In genomic region chr12:57621497-57622292, GRCh38 we compare ENCODE assay signal across 8 cellular contexts. TPM values are rescaled to one million over a fixed set of nuclear protein-coding genes. Genes with fewer than 3 reads are reported as not detected.
DNase-seq lines count a peak whose midpoint lies in the region; ATAC-seq and TF ChIP-seq lines count a peak whose summit lies in the region.

No MANE protein-coding gene starts in this region.

- TF ChIP-seq CTCF in gastrocnemius medialis (IDR thresholded peaks at IDR 0.05 in 4 of 5, conservative IDR thresholded peaks at IDR 0.05 in 1 of 5): peak; percentile 74 to 94 (median 87)

- no peak overlapping the region for H3K9ac ChIP-seq in SK-N-MC (ENCODE audit: insufficient read length)

- peak overlapping the region; percentile 42; the same call in 1 of the 2 replicates for H3K4me3 ChIP-seq in SK-N-MC
- H3K4me3 ChIP-seq in gastrocnemius medialis: peak overlapping the region; percentile 37 to 85 (median 56)

- H3K4me1 ChIP-seq in gastrocnemius medialis: peaks cover 8 to 14% of the 10 kb centered on the region in 2 donors

- ATAC-seq in HG02885 (IDR thresholded peaks at IDR 0.05; ENCODE audit: poor library complexity, unreplicated experiment) (peak; percentile 66), gastrocnemius medialis (peak; percentile 60 to 75), HG03039 (IDR thresholded peaks at IDR 0.05; ENCODE audit: unreplicated experiment) (no peak), GM19452 (IDR thresholded peaks at IDR 0.05; ENCODE audit: unreplicated experiment) (no peak)

- H3K27ac ChIP-seq in SK-N-MC (no peak overlapping the region), gastrocnemius medialis (no peak overlapping the region)

- in situ Hi-C loops in gastrocnemius medialis (cut with MboI; ENCODE audit: low sequenced_read_pairs in 4 of 4): loop anchor here in 2 of 4 donors (5.0 to 10.0 kb wide), 2 partner anchors 34 to 47 kb away; no protein-coding TSS in a partner anchor

- peaks cover 53 to 69% (median 61%) of the 10 kb centered on the region in 3 donors for H3K27me3 ChIP-seq in gastrocnemius medialis

- no peak for TF ChIP-seq POLR2A in gastrocnemius medialis (IDR thresholded peaks at IDR 0.05)

- H3K36me3 ChIP-seq in SK-N-MC (ENCODE audit: insufficient read depth, low read length) (no peaks in the 10 kb centered on the region), gastrocnemius medialis (no peaks in the 10 kb centered on the region)

- H3K9me3 ChIP-seq in SK-N-MC (ENCODE audit: low read depth, low read length) (no peaks in the 10 kb centered on the region), gastrocnemius medialis (no peaks in the 10 kb centered on the region)

- intact Hi-C loops in gastrocnemius medialis (cut with DNase I; ENCODE audit: low total_unique reads): loop anchor here (1.0 to 5.0 kb wide), 2 partner anchors 38 to 164 kb away; partner anchors contain the start of genes GLI1 and INHBE

- DNase-seq in EL (peak; percentile 43), SK-N-MC (ENCODE audit: low read depth, low spot score) (no peak), amniotic stem cell (lab: John Stamatoyannopoulos, UW) (peak; percentile 17), hepatic stellate cell (ENCODE audit: low spot score) (peak; percentile 80), gastrocnemius medialis (no peak)

RNA-seq across cellular contexts. Expression of gene ARHGEF25, which starts 10.5 kb away (rescaled TPM):
- 1 to 10 TPM; 1.9 to 3.3 (median 2.4) TPM for total RNA-seq in gastrocnemius medialis

RNA-seq across cellular contexts. Expression of gene B4GALNT1, which starts 11.3 kb away (rescaled TPM):
- total RNA-seq in gastrocnemius medialis: 10 to 100 TPM; 13.2 to 25.5 (median 16.6) TPM

RNA-seq across cellular contexts. Expression of gene DTX3, which starts 17.1 kb away (rescaled TPM):
- 10 to 100 TPM in 1 of 4 donors, 1 to 10 TPM in 3; 3.5 to 13.8 (median 6.8) TPM for total RNA-seq in gastrocnemius medialis

RNA-seq across cellular contexts. Expression of gene PIP4K2C, which starts 30.7 kb away (rescaled TPM):
- total RNA-seq in gastrocnemius medialis: 10 to 100 TPM; 11.2 to 22.0 (median 14.6) TPM

Comparison
In these comparisons a context has a peak if more than half of its experiments do, and no peak if none do; other contexts are left out.
1. DNase-seq: peak in EL (single experiment), amniotic stem cell (single experiment) and hepatic stellate cell (single experiment); none in SK-N-MC (single experiment) and gastrocnemius medialis (0 of 2).
2. ATAC-seq: peak in HG02885 (single experiment) and gastrocnemius medialis (2 of 2); none in HG03039 (single experiment) and GM19452 (single experiment).